Comparison of ENCODE assay signal across 22 cellular contexts in genomic region chr18:3667255-3668137, GRCh38.
DNase-seq lines count a peak whose midpoint lies in the region; ATAC-seq, FAIRE-seq and TF ChIP-seq lines count a peak whose summit lies in the region.
"Had no signal": no experiment of that assay in that cellular context is flagged by ENCODE, and none has a peak within 500 bp of the region (broad histone marks: within the 10 kb centered on the region; RNA-seq: fewer than 3 reads in every experiment).

No MANE protein-coding gene starts in this region.

- no peaks in the 10 kb centered on the region for H3K4me1 ChIP-seq in small intestine (ENCODE audit: control insufficient read depth in 2 of 2, insufficient read depth in 1 of 2, low read depth in 1 of 2, low read length in 1 of 2)

- no peaks in the 10 kb centered on the region for H3K9me3 ChIP-seq in small intestine (ENCODE audit: control insufficient read depth, low read depth)
- H3K9me3 ChIP-seq: HAP-1, upper lobe of right lung had no signal

- H3K4me1 Mint-ChIP-seq in activated T-cell treated with anti-CD3 and anti-CD28 coated beads, Interleukin-2, amount 50 U/mL, for 72 hours (ENCODE audit: low read depth): peaks cover 21% of the 10 kb centered on the region
- H3K4me1 Mint-ChIP-seq in brain: peaks cover 33% of the 10 kb centered on the region
- H3K4me1 Mint-ChIP-seq: central memory CD8-positive, alpha-beta T cell had no signal

- H3K4me3 Mint-ChIP-seq in activated T-cell treated with anti-CD3 and anti-CD28 coated beads, Interleukin-2, amount 50 U/mL, for 72 hours: no peak overlapping the region
- H3K4me3 Mint-ChIP-seq in brain: no peak overlapping the region
- H3K4me3 Mint-ChIP-seq: activated CD4-positive, alpha-beta T cell treated with anti-CD3 and anti-CD28 coated beads for 36 hours; CD4-positive, alpha-beta memory T cell; central memory CD8-positive, alpha-beta T cell had no signal

- no peak overlapping the region for H3K27ac ChIP-seq in small intestine (ENCODE audit: low read depth in 1 of 2, low read length in 1 of 2)
- H3K27ac ChIP-seq: upper lobe of right lung had no signal

- no peak for DNase-seq in activated T-cell treated with anti-CD3 and anti-CD28 coated beads, Interleukin-2, amount 50 U/mL, for 72 hours
- DNase-seq in activated T-cell treated with anti-CD3 and anti-CD28 coated beads for 4 hours (no peak), NCI-H2196 treated with DMSO at 0.1 percent for 48 hours (lab: John Stamatoyannopoulos, UW; ENCODE audit: unreplicated experiment) (peak; percentile 84), urothelium cell line (ENCODE audit: low spot score) (no peak), small intestine (no peak)
- no peak for DNase-seq in activated CD4-positive, alpha-beta T cell treated with anti-CD3 and anti-CD28 coated beads for 1 hour
- DNase-seq: activated CD4-positive, alpha-beta T cell treated with anti-CD3 and anti-CD28 coated beads for 36 hours; CD4-positive, alpha-beta memory T cell; effector memory CD4-positive, alpha-beta T cell; glutamatergic neuron; left ventricle myocardium superior; NCI-H1048; NCI-H446; stimulated activated CD4-positive, alpha-beta T cell treated with anti-CD3 and anti-CD28 coated beads, Interleukin-1b, Interleukin-23, amount 100 ng/mL, for 48 hours; stimulated activated naive CD8-positive, alpha-beta T cell treated with anti-CD3 and anti-CD28 coated beads, Interleukin-15, Interleukin-2, amounts not matched to agents 100 U/mL and 50 U/mL, for 24 hours; T1000; upper lobe of right lung had no signal

- FAIRE-seq in urothelium cell line (lab: Jason Lieb, UNC) (peak; percentile 74), small intestine (lab: Jason Lieb, UNC) (no peak)

- ATAC-seq in activated T-cell treated with anti-CD3 and anti-CD28 coated beads, Interleukin-2, amount 50 U/mL, for 72 hours (replicated peaks in 1 of 2): no peak
- ATAC-seq in HG02852 (IDR thresholded peaks at IDR 0.05; ENCODE audit: unreplicated experiment): no peak
- ATAC-seq: activated CD4-positive, alpha-beta T cell treated with anti-CD3 and anti-CD28 coated beads for 36 hours; left ventricle myocardium superior; sciatic nerve; upper lobe of right lung had no signal

- no peaks in the 10 kb centered on the region for H3K36me3 ChIP-seq in small intestine (ENCODE audit: control insufficient read depth in 2 of 2, insufficient read depth in 2 of 2, low read length in 2 of 2)
- H3K36me3 ChIP-seq: HAP-1, upper lobe of right lung had no signal

- H3K4me3 ChIP-seq in small intestine (ENCODE audit: low read depth in 1 of 2, low read length in 2 of 2): no peak overlapping the region
- H3K4me3 ChIP-seq: HAP-1, upper lobe of right lung had no signal

- 29 to 71% (median 42%) methylated on average over 8 of the region's 8 CpGs for WGBS in small intestine, 3 donors

- H3K27me3 ChIP-seq in small intestine (ENCODE audit: control insufficient read depth in 2 of 2, insufficient read depth in 2 of 2, low read length in 2 of 2): no peaks in the 10 kb centered on the region
- H3K27me3 ChIP-seq: upper lobe of right lung had no signal

- H3K27ac Mint-ChIP-seq in activated T-cell treated with anti-CD3 and anti-CD28 coated beads, Interleukin-2, amount 50 U/mL, for 72 hours: peak overlapping the region; percentile 19
- peak overlapping the region in 4 of 5 experiments; percentile 4 to 79 (median 52) for H3K27ac Mint-ChIP-seq in brain
- H3K27ac Mint-ChIP-seq: CD4-positive, alpha-beta memory T cell had no signal

- peaks cover 4 to 8% of the 10 kb centered on the region in 2 donors for H3K36me3 Mint-ChIP-seq in activated T-cell treated with anti-CD3 and anti-CD28 coated beads, Interleukin-2, amount 50 U/mL, for 72 hours (ENCODE audit: insufficient read depth in 2 of 2)
- peaks cover 21% of the 10 kb centered on the region for H3K36me3 Mint-ChIP-seq in brain
- H3K36me3 Mint-ChIP-seq: CD4-positive, alpha-beta memory T cell had no signal

- H3K27me3 Mint-ChIP-seq in activated T-cell treated with anti-CD3 and anti-CD28 coated beads, Interleukin-2, amount 50 U/mL, for 72 hours (ENCODE audit: low read depth): no peaks in the 10 kb centered on the region
- H3K27me3 Mint-ChIP-seq in brain: no peaks in the 10 kb centered on the region
- H3K27me3 Mint-ChIP-seq: activated CD4-positive, alpha-beta T cell treated with anti-CD3 and anti-CD28 coated beads for 36 hours; central memory CD8-positive, alpha-beta T cell had no signal

- H3K9me3 Mint-ChIP-seq in activated T-cell treated with anti-CD3 and anti-CD28 coated beads, Interleukin-2, amount 50 U/mL, for 72 hours: peaks cover 0 to 2% of the 10 kb centered on the region in 2 donors
- H3K9me3 Mint-ChIP-seq in brain: peaks cover 0 to 11% (median under 1%) of the 10 kb centered on the region in 5 experiments
- H3K9me3 Mint-ChIP-seq: CD4-positive, alpha-beta memory T cell; central memory CD8-positive, alpha-beta T cell had no signal

- no peak for TF ChIP-seq CTCF in brain (conservative IDR thresholded peaks at IDR 0.05)
